Comparison of ENCODE assay signal across 1 cellular context in genomic region chr2:147843421-147843863, GRCh38.
TF ChIP-seq lines count a peak whose summit lies in the region.

No MANE protein-coding gene starts in this region.

TF ChIP-seq in WTC11, 78 proteins besides CTCF, POLR2A, EP300 and RAD21 (continued from another document):
- TF ChIP-seq ZNF317 (CRISPR knock-in tag; IDR thresholded peaks at IDR 0.05; ENCODE audit: borderline replicate concordance, low read depth) (no peak), ZBTB43 (CRISPR knock-in tag; IDR thresholded peaks at IDR 0.05) (no peak), GTF2I (CRISPR knock-in tag; conservative IDR thresholded peaks at IDR 0.05) (no peak), SMAD3 (CRISPR knock-in tag; IDR thresholded peaks at IDR 0.05; ENCODE audit: borderline replicate concordance) (no peak), SMAD4 (CRISPR knock-in tag; IDR thresholded peaks at IDR 0.05) (no peak), OVOL2 (CRISPR knock-in tag; IDR thresholded peaks at IDR 0.05; ENCODE audit: borderline replicate concordance) (no peak)
